ENCODE assay signal across 8 cellular contexts in the genomic region with DNA sequence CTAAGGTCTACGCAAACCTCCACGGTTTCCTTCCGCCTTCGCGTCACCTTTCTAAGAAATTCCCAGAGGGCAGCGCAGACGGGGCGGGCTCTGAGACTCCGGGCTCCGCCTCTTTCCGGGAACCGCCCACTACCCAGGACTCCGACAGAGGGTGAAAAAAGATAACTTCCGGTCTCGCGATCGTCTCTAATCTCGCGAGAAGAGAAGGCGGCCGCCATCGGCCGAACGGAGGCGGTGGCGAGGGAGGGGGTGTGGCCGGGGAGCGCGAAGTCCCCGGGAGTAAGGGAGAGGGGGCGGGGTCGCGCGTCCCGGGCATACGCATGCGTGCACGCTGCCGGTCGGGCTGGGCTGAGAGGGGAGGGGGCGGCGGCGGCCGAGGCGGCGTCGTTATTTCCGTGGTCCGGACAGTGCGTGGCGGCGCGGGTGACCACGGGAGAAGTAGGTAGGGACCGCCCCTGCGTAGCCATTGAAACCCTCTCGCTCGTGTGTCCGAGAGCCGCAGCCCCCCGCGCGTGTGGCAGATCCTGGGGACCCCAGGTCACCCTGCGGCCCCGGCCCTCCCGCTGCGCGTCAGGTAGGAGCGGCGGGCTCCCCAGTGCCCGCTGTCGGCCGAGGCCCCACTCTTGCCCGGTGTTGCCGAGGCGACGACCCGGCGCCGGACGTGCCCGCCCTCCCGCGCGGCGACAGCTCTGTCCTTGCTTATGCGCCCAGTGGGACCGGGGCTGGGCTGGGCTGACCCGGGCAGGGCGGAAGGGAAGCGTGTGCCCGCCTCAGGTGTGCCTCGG. TPM values are rescaled to one million over a fixed set of nuclear protein-coding genes. Genes with fewer than 3 reads are reported as not detected.
DNase-seq lines count a peak whose midpoint lies in the region; ATAC-seq and TF ChIP-seq lines count a peak whose summit lies in the region.

A gene (plus strand): TSS at position 315 of the 785 bp plus-strand sequence. CDS start 1,014 bp downstream, outside the sequence.

- WGBS in esophagus, 2 donors, result 0% methylated on average over 76 to 93 of the region's 93 CpGs

- peak; percentile 98 for DNase-seq in DMS53 (lab: John Stamatoyannopoulos, UW)
- peak; percentile 98 to 100 (median 99) for DNase-seq in Peyer's patch
- peak; percentile 99 to 100 for DNase-seq in activated T-cell treated with anti-CD3 and anti-CD28 coated beads, Interleukin-2, amount 50 U/mL, for 48 hours
- DNase-seq in stimulated activated CD8-positive, alpha-beta memory T cell treated with anti-CD3 and anti-CD28 coated beads, Interleukin-7, amount 100 ng/mL, for 24 hours (ENCODE audit: low read depth), result peak; percentile 97

- peaks cover 26% of the 10 kb centered on the region for H3K4me1 ChIP-seq in KMS-11 (ENCODE audit: low read depth, poor library complexity, severe bottlenecking)
- peaks cover 0 to 17% (median 0%) of the 10 kb centered on the region in 4 donors for H3K4me1 ChIP-seq in Peyer's patch
- no peaks in the 10 kb centered on the region for H3K4me1 ChIP-seq in esophagus (ENCODE audit: control insufficient read depth in 2 of 2, insufficient read depth in 2 of 2, low read length in 1 of 2)
- H3K4me1 ChIP-seq in muscle layer of colon (ENCODE audit: insufficient read depth, low read length), result peaks cover 35% of the 10 kb centered on the region

- no peaks in the 10 kb centered on the region for H4K20me1 ChIP-seq in KMS-11 (ENCODE audit: insufficient read depth)

- H3K9ac ChIP-seq in KMS-11 (peak within 1 kb of the TSS; percentile 74), muscle layer of colon (ENCODE audit: low read length) (peak within 1 kb of the TSS; percentile 93)

- no peak within 1 kb of the TSS for H3K4me3 ChIP-seq in KMS-11 (IDR thresholded peaks at IDR 0.05; ENCODE audit: insufficient read depth, low read depth, low read length)
- H3K4me3 ChIP-seq in Peyer's patch, result peak within 1 kb of the TSS; percentile 70 to 97 (median 92)
- peak within 1 kb of the TSS; percentile 89 to 95 for H3K4me3 ChIP-seq in esophagus (ENCODE audit: low read depth in 1 of 2, low read length in 2 of 2)
- peak within 1 kb of the TSS; percentile 78 to 97 for H3K4me3 ChIP-seq in muscle layer of colon (ENCODE audit: low read depth in 1 of 2, low read length in 2 of 2)

- ATAC-seq in GM21737 (IDR thresholded peaks at IDR 0.05; ENCODE audit: unreplicated experiment), result peak; percentile 91

- no peaks in the 10 kb centered on the region for H3K9me3 ChIP-seq in Peyer's patch
- no peaks in the 10 kb centered on the region for H3K9me3 ChIP-seq in esophagus (ENCODE audit: control insufficient read depth in 2 of 2, insufficient read depth in 1 of 2, low read depth in 1 of 2, low read length in 1 of 2)
- H3K9me3 ChIP-seq in muscle layer of colon (ENCODE audit: low read length), result no peaks in the 10 kb centered on the region

- peak; percentile 6 to 7 for TF ChIP-seq POLR2A in Peyer's patch (IDR thresholded peaks at IDR 0.05)

- H2AFZ ChIP-seq in KMS-11 (ENCODE audit: low read depth), result peak within 1 kb of the TSS; percentile 80

- peaks cover 40% of the 10 kb centered on the region for H3K79me2 ChIP-seq in KMS-11 (ENCODE audit: insufficient read depth, low read depth)

- peak within 1 kb of the TSS; percentile 86 for H3K27ac ChIP-seq in KMS-11
- H3K27ac ChIP-seq in Peyer's patch, result peak within 1 kb of the TSS; percentile 89 to 94 (median 93)
- H3K27ac ChIP-seq in esophagus (ENCODE audit: low read depth in 2 of 2, low read length in 1 of 2), result peak within 1 kb of the TSS; percentile 89 to 97
- peak within 1 kb of the TSS; percentile 94 for H3K27ac ChIP-seq in muscle layer of colon (ENCODE audit: low read depth, low read length)

- peak within 1 kb of the TSS; percentile 81 for H3K4me2 ChIP-seq in KMS-11

- TF ChIP-seq CTCF in KMS-11 (conservative IDR thresholded peaks at IDR 0.05; ENCODE audit: low read depth, low read length) (no peak), Peyer's patch (IDR thresholded peaks at IDR 0.05) (no peak)

- H3K36me3 ChIP-seq in KMS-11 (ENCODE audit: insufficient read depth) (peaks cover 6% of the 10 kb centered on the region; the same call in 1 of the 2 replicates), Peyer's patch (peaks cover 0 to 8% (median 0%) of the 10 kb centered on the region in 3 donors), esophagus (ENCODE audit: control insufficient read depth in 2 of 2, insufficient read depth in 2 of 2, low read length in 1 of 2) (no peaks in the 10 kb centered on the region), muscle layer of colon (ENCODE audit: insufficient read depth, low read length) (peaks cover 11% of the 10 kb centered on the region)

- no peaks in the 10 kb centered on the region for H3K27me3 ChIP-seq in KMS-11 (ENCODE audit: insufficient read depth, low read depth)
- no peaks in the 10 kb centered on the region for H3K27me3 ChIP-seq in Peyer's patch
- H3K27me3 ChIP-seq in esophagus (ENCODE audit: control insufficient read depth in 1 of 2, insufficient read depth in 2 of 2, low read length in 2 of 2), result no peaks in the 10 kb centered on the region
- H3K27me3 ChIP-seq in muscle layer of colon (ENCODE audit: control insufficient read depth in 1 of 2, insufficient read depth in 2 of 2, low read length in 2 of 2), result no peaks in the 10 kb centered on the region

RNA-seq across cellular contexts. Expression of the gene that starts here (rescaled TPM):
- 10 to 100 TPM; 16.8 to 50.3 (median 24.8) TPM for total RNA-seq in Peyer's patch
- 1 to 10 TPM; 4.0 to 9.5 TPM for polyA plus RNA-seq in esophagus
